22 cellular contexts compared by ENCODE assay signal in genomic region chr2:161265874-161266273, GRCh38.
"Had no signal": no experiment of that assay in that cellular context is flagged by ENCODE, and none has a peak within 500 bp of the region (broad histone marks: within the 10 kb centered on the region; RNA-seq: fewer than 3 reads in every experiment).

No MANE protein-coding gene starts in this region.

- H3K4me1 Mint-ChIP-seq: activated B cell treated with CpG ODN at 0.5 μM for 24 hours, nephron progenitor cell had no signal

- H3K9me3 Mint-ChIP-seq: activated B cell treated with CpG ODN at 0.5 μM for 24 hours; activated CD8-positive, alpha-beta T cell treated with anti-CD3 and anti-CD28 coated beads for 36 hours; nephron progenitor cell; stimulated activated naive CD8-positive, alpha-beta T cell treated with anti-CD3 and anti-CD28 coated beads, Interleukin-15, Interleukin-2, amounts not matched to agents 100 ng/mL and 50 ng/mL, for 24 hours; type B pancreatic cell had no signal

- ATAC-seq: activated CD8-positive, alpha-beta T cell treated with anti-CD3 and anti-CD28 coated beads for 36 hours; gastrocnemius medialis; heart right ventricle; left cardiac atrium; lower lobe of right lung; right cardiac atrium had no signal

- H3K27me3 ChIP-seq: dorsolateral prefrontal cortex, gastrocnemius medialis, heart right ventricle, suprapubic skin had no signal

- H3K9me3 ChIP-seq: gastrocnemius medialis, heart right ventricle, lower lobe of right lung, prostate gland, suprapubic skin had no signal

- H3K36me3 Mint-ChIP-seq: activated naive CD8-positive, alpha-beta T cell; type B pancreatic cell had no signal

- DNase-seq: activated B cell treated with CpG ODN at 0.5 μM for 24 hours; activated CD4-positive, alpha-beta T cell treated with anti-CD3 and anti-CD28 coated beads for 48 hours; activated CD8-positive, alpha-beta memory T cell treated with anti-CD3 and anti-CD28 coated beads, Interleukin-2, amount 50 U/mL, for 4 hours; activated CD8-positive, alpha-beta T cell treated with anti-CD3 and anti-CD28 coated beads for 36 hours; activated gamma-delta T cell; activated T-cell treated with anti-CD3 and anti-CD28 coated beads, Interleukin-2, amount 50 U/mL, for 48 hours; amniotic stem cell; dorsolateral prefrontal cortex; erythroblast; gastrocnemius medialis; heart right ventricle; left cardiac atrium; lower lobe of right lung; nephron progenitor cell; right cardiac atrium; small intestine; stimulated activated CD4-positive, alpha-beta T cell treated with anti-CD3 and anti-CD28 coated beads, Interleukin-4, amount 100 ng/mL, for 4 hours had no signal

- H3K36me3 ChIP-seq: gastrocnemius medialis, heart right ventricle, lower lobe of right lung, prostate gland, suprapubic skin had no signal

- H3K27ac ChIP-seq: dorsolateral prefrontal cortex, gastrocnemius medialis, heart right ventricle, lower lobe of right lung, prostate gland, suprapubic skin had no signal

- H3K4me3 Mint-ChIP-seq: activated B cell treated with CpG ODN at 0.5 μM for 24 hours; activated CD8-positive, alpha-beta T cell treated with anti-CD3 and anti-CD28 coated beads for 36 hours; activated naive CD8-positive, alpha-beta T cell; nephron progenitor cell; stimulated activated naive CD8-positive, alpha-beta T cell treated with anti-CD3 and anti-CD28 coated beads, Interleukin-15, Interleukin-2, amounts not matched to agents 100 ng/mL and 50 ng/mL, for 24 hours; type B pancreatic cell had no signal

- FAIRE-seq: small intestine had no signal

- H3K27ac Mint-ChIP-seq: activated B cell treated with CpG ODN at 0.5 μM for 24 hours; activated CD8-positive, alpha-beta T cell treated with anti-CD3 and anti-CD28 coated beads for 36 hours; activated naive CD8-positive, alpha-beta T cell; nephron progenitor cell; stimulated activated naive CD8-positive, alpha-beta T cell treated with anti-CD3 and anti-CD28 coated beads, Interleukin-15, Interleukin-2, amounts not matched to agents 100 ng/mL and 50 ng/mL, for 24 hours; type B pancreatic cell had no signal

- H3K4me3 ChIP-seq: dorsolateral prefrontal cortex, gastrocnemius medialis, heart right ventricle, lower lobe of right lung, prostate gland, suprapubic skin had no signal

- H3K4me1 ChIP-seq: heart right ventricle, lower lobe of right lung, prostate gland, suprapubic skin had no signal
